In genomic region chrX:43557792-43558191, GRCh38 we compare ENCODE assay signal across 8 cellular contexts.
DNase-seq lines count a peak whose midpoint lies in the region; ATAC-seq lines count a peak whose summit lies in the region.

No MANE protein-coding gene starts in this region.

- CTCF ChIA-PET in activated CD4-positive, alpha-beta memory T cell treated with anti-CD3 and anti-CD28 coated beads for 36 hours (lab: Charles Lee), result interaction anchor here (0.6 to 3.7 kb wide), 8 partner anchors 193 to 1776 kb away, joined by 3 to 22 read pairs (median 4); no protein-coding TSS in a partner anchor

- H3K9me3 ChIP-seq in CD4-positive, CD25-positive, alpha-beta regulatory T cell (ENCODE audit: control insufficient read depth in 2 of 2, low read length in 2 of 2), result no peaks in the 10 kb centered on the region

- H3K9me3 Mint-ChIP-seq in CD4-positive, CD25-positive, alpha-beta regulatory T cell, result peaks cover 0 to 2% (median 0%) of the 10 kb centered on the region in 7 donors
- H3K9me3 Mint-ChIP-seq in activated CD4-positive, alpha-beta memory T cell treated with anti-CD3 and anti-CD28 coated beads for 36 hours, result no peaks in the 10 kb centered on the region

- no peak overlapping the region for H2AK5ac ChIP-seq in mesendoderm (ENCODE audit: low read length)

- H3K4me3 Mint-ChIP-seq in CD4-positive, CD25-positive, alpha-beta regulatory T cell, result no peak overlapping the region
- H3K4me3 Mint-ChIP-seq in activated CD4-positive, alpha-beta memory T cell treated with anti-CD3 and anti-CD28 coated beads for 36 hours, result no peak overlapping the region

- no peak overlapping the region for H4K5ac ChIP-seq in mesendoderm (ENCODE audit: low read length)

- no peak overlapping the region for H3K27ac ChIP-seq in CD4-positive, CD25-positive, alpha-beta regulatory T cell (ENCODE audit: insufficient read depth, low read length, poor library complexity, severe bottlenecking)
- H3K27ac ChIP-seq in mesendoderm (ENCODE audit: low read depth, low read length), result no peak overlapping the region

- H2BK120ac ChIP-seq in mesendoderm (ENCODE audit: low read depth, low read length), result no peak overlapping the region

- no peak overlapping the region for H3K23ac ChIP-seq in mesendoderm (ENCODE audit: low read length)

- no peaks in the 10 kb centered on the region for H3K27me3 Mint-ChIP-seq in CD4-positive, CD25-positive, alpha-beta regulatory T cell
- H3K27me3 Mint-ChIP-seq in activated CD4-positive, alpha-beta memory T cell treated with anti-CD3 and anti-CD28 coated beads for 36 hours, result no peaks in the 10 kb centered on the region

- H3K56ac ChIP-seq in mesendoderm (ENCODE audit: low read length), result no peak overlapping the region

- H3K4me3 ChIP-seq in CD4-positive, CD25-positive, alpha-beta regulatory T cell (ENCODE audit: low read depth, low read length), result peak overlapping the region; percentile 28
- H3K4me3 ChIP-seq in mesendoderm (ENCODE audit: low read length), result no peak overlapping the region

- H3K27me3 ChIP-seq in CD4-positive, CD25-positive, alpha-beta regulatory T cell (ENCODE audit: control insufficient read depth, insufficient read depth, low read length), result no peaks in the 10 kb centered on the region
- H3K27me3 ChIP-seq in mesendoderm (ENCODE audit: insufficient read depth, low read length, poor library complexity), result no peaks in the 10 kb centered on the region

- H3K9ac ChIP-seq in mesendoderm (ENCODE audit: low read length), result no peak overlapping the region

- H3K79me1 ChIP-seq in mesendoderm (ENCODE audit: low read length), result no peaks in the 10 kb centered on the region

- H3K36me3 ChIP-seq in CD4-positive, CD25-positive, alpha-beta regulatory T cell (ENCODE audit: control insufficient read depth, insufficient read depth, low read length), result no peaks in the 10 kb centered on the region
- H3K36me3 ChIP-seq in mesendoderm (ENCODE audit: control insufficient read depth, insufficient read depth, low read length), result no peaks in the 10 kb centered on the region

- no peaks in the 10 kb centered on the region for H3K36me3 Mint-ChIP-seq in CD4-positive, CD25-positive, alpha-beta regulatory T cell
- H3K36me3 Mint-ChIP-seq in activated CD4-positive, alpha-beta memory T cell treated with anti-CD3 and anti-CD28 coated beads for 36 hours, result no peaks in the 10 kb centered on the region

- no peak overlapping the region for H2BK15ac ChIP-seq in mesendoderm (replicated peaks; ENCODE audit: low read depth)

- WGBS in mesendoderm (ENCODE audit: extremely low coverage, insufficient coverage, low lambda C conversion rate), result no CpG with 5 or more reads among the region's 4 CpGs

- intact Hi-C loops in activated CD4-positive, alpha-beta memory T cell treated with anti-CD3 and anti-CD28 coated beads for 36 hours (cut with micrococcal nuclease), result loop anchor here (5.0 kb wide), 3 partner anchors 210 to 1775 kb away; no protein-coding TSS in a partner anchor

- H3K27ac Mint-ChIP-seq in CD4-positive, CD25-positive, alpha-beta regulatory T cell, result peak overlapping the region in 1 of 3 donors; percentile 80
- no peak overlapping the region for H3K27ac Mint-ChIP-seq in activated CD4-positive, alpha-beta memory T cell treated with anti-CD3 and anti-CD28 coated beads for 36 hours

- peaks cover 0 to 18% (median 7%) of the 10 kb centered on the region in 4 donors for H3K4me1 Mint-ChIP-seq in CD4-positive, CD25-positive, alpha-beta regulatory T cell
- no peaks in the 10 kb centered on the region for H3K4me1 Mint-ChIP-seq in activated CD4-positive, alpha-beta memory T cell treated with anti-CD3 and anti-CD28 coated beads for 36 hours (ENCODE audit: low read depth)

- ATAC-seq in CD4-positive, CD25-positive, alpha-beta regulatory T cell (ENCODE audit: low read depth in 2 of 2), result peak; percentile 47 to 56
- ATAC-seq in GM21786 (IDR thresholded peaks at IDR 0.05; ENCODE audit: unreplicated experiment) (peak; percentile 52), HG02642 (IDR thresholded peaks at IDR 0.05; ENCODE audit: poor library complexity, unreplicated experiment) (no peak)

- peaks cover 7% of the 10 kb centered on the region for H3K4me1 ChIP-seq in CD4-positive, CD25-positive, alpha-beta regulatory T cell (ENCODE audit: control insufficient read depth, insufficient read depth, low read length, poor library complexity, severe bottlenecking)
- H3K4me1 ChIP-seq in mesendoderm (ENCODE audit: control insufficient read depth, low read depth, low read length), result peaks cover 3% of the 10 kb centered on the region

- no peak overlapping the region for H3K4ac ChIP-seq in mesendoderm (ENCODE audit: low read depth, low read length)

- no peak overlapping the region for H3K18ac ChIP-seq in mesendoderm (ENCODE audit: low read length)

- H3K4me2 ChIP-seq in mesendoderm (ENCODE audit: low read length), result no peak overlapping the region

- H2BK5ac ChIP-seq in mesendoderm (ENCODE audit: low read length), result no peak overlapping the region

- H4K8ac ChIP-seq in mesendoderm (ENCODE audit: low read depth, low read length), result no peak overlapping the region

- DNase-seq in CD4-positive, CD25-positive, alpha-beta regulatory T cell, result peak; percentile 23 to 88 (median 71)
- DNase-seq in NCI-H526 treated with DMSO at 0.1 percent for 48 hours (lab: John Stamatoyannopoulos, UW) (peak; percentile 10), mesendoderm (peak; percentile 50)
- peak; percentile 66 for DNase-seq in activated CD4-positive, alpha-beta memory T cell treated with anti-CD3 and anti-CD28 coated beads for 36 hours
- peak; percentile 49 for DNase-seq in effector CD4-positive, alpha-beta T cell
- DNase-seq in stimulated activated CD8-positive, alpha-beta memory T cell treated with anti-CD3 and anti-CD28 coated beads, Interleukin-7, amount 100 ng/mL, for 1 hour (ENCODE audit: low read depth in 2 of 2), result peak; percentile 31 to 33

- no peaks in the 10 kb centered on the region for H3K79me2 ChIP-seq in mesendoderm (ENCODE audit: control insufficient read depth, insufficient read depth, low read length)

- POLR2A ChIA-PET in activated CD4-positive, alpha-beta memory T cell treated with anti-CD3 and anti-CD28 coated beads for 36 hours (lab: Charles Lee), result no interaction called here

Comparison
In these comparisons a context has a peak if more than half of its experiments do, and no peak if none do; other contexts are left out.
1. DNase-seq: peak in every context shown above with its lines; median percentile 71 in CD4-positive, CD25-positive, alpha-beta regulatory T cell; 66 in activated CD4-positive, alpha-beta memory T cell treated with anti-CD3 and anti-CD28 coated beads for 36 hours; 50 in mesendoderm; 49 in effector CD4-positive, alpha-beta T cell; 32 in stimulated activated CD8-positive, alpha-beta memory T cell treated with anti-CD3 and anti-CD28 coated beads, Interleukin-7, amount 100 ng/mL, for 1 hour; 10 in NCI-H526 treated with DMSO at 0.1 percent for 48 hours.